ENCODE assay signal across 23 cellular contexts in genomic region chr1:224804220-224804619, GRCh38.
DNase-seq lines count a peak whose midpoint lies in the region; ATAC-seq, FAIRE-seq and TF ChIP-seq lines count a peak whose summit lies in the region.
"Had no signal": no experiment of that assay in that cellular context is flagged by ENCODE, and none has a peak within 500 bp of the region (broad histone marks: within the 10 kb centered on the region; RNA-seq: fewer than 3 reads in every experiment).

No MANE protein-coding gene starts in this region.

- no peak overlapping the region for H3K27ac ChIP-seq in brain microvascular endothelial cell

- peak; percentile 58 for ATAC-seq in HG02852 (IDR thresholded peaks at IDR 0.05; ENCODE audit: unreplicated experiment)
- ATAC-seq in activated naive CD8-positive, alpha-beta T cell treated with anti-CD3 and anti-CD28 coated beads, Interleukin-2, amount 50 U/mL, for 24 hours, result peak; percentile 58
- ATAC-seq in HG03469 (IDR thresholded peaks at IDR 0.05; ENCODE audit: unreplicated experiment), result no peak
- ATAC-seq: GM12878, Panc1 had no signal

- no peak for TF ChIP-seq POLR2A in GM12892 (IDR thresholded peaks at IDR 0.05; ENCODE audit: low read depth, low read length)

- no peaks in the 10 kb centered on the region for H3K9me3 Mint-ChIP-seq in activated naive CD8-positive, alpha-beta T cell treated with anti-CD3 and anti-CD28 coated beads, Interleukin-2, amount 50 U/mL, for 24 hours
- H3K9me3 Mint-ChIP-seq: CD4-positive, alpha-beta T cell had no signal

- FAIRE-seq in GM12892 (lab: Jason Lieb, UNC), result peak; percentile 64
- FAIRE-seq: GM12878 had no signal

- in situ Hi-C loops in G401 (cut with HindIII; ENCODE audit: low sequenced_read_pairs), result no loop called here
- in situ Hi-C loops in brain microvascular endothelial cell (cut with HindIII; ENCODE audit: low pct_ligation_motif_present, low sequenced_read_pairs), result no loop called here

- no peak overlapping the region for H3K4me3 Mint-ChIP-seq in activated naive CD8-positive, alpha-beta T cell treated with anti-CD3 and anti-CD28 coated beads, Interleukin-2, amount 50 U/mL, for 24 hours
- H3K4me3 Mint-ChIP-seq: B cell; CD4-positive, alpha-beta T cell had no signal

- peak overlapping the region; percentile 31 for H3K27ac Mint-ChIP-seq in activated naive CD8-positive, alpha-beta T cell treated with anti-CD3 and anti-CD28 coated beads, Interleukin-2, amount 50 U/mL, for 24 hours
- H3K27ac Mint-ChIP-seq: B cell; CD4-positive, alpha-beta T cell had no signal

- no peaks in the 10 kb centered on the region for H3K36me3 Mint-ChIP-seq in activated naive CD8-positive, alpha-beta T cell treated with anti-CD3 and anti-CD28 coated beads, Interleukin-2, amount 50 U/mL, for 24 hours (ENCODE audit: low read depth)

- H3K27me3 Mint-ChIP-seq in activated naive CD8-positive, alpha-beta T cell treated with anti-CD3 and anti-CD28 coated beads, Interleukin-2, amount 50 U/mL, for 24 hours, result peaks cover 13% of the 10 kb centered on the region
- H3K27me3 Mint-ChIP-seq: CD4-positive, alpha-beta T cell had no signal

- no peaks in the 10 kb centered on the region for H3K36me3 ChIP-seq in brain microvascular endothelial cell (replicated peaks)
- H3K36me3 ChIP-seq: MG63 had no signal

- no peak for TF ChIP-seq CTCF in brain microvascular endothelial cell (IDR thresholded peaks at IDR 0.05; ENCODE audit: low read depth, low read length, missing control alignments)

- no peak overlapping the region for H3K4me3 ChIP-seq in brain microvascular endothelial cell (ENCODE audit: low read depth, low read length)
- H3K4me3 ChIP-seq: GM12878, MG63 had no signal

- peak; percentile 41 for DNase-seq in G401 (ENCODE audit: low spot score)
- DNase-seq in GM12892 (ENCODE audit: insufficient read length), result no peak
- DNase-seq in activated naive CD8-positive, alpha-beta T cell treated with anti-CD3 and anti-CD28 coated beads, Interleukin-2, amount 50 U/mL, for 24 hours, result no peak
- DNase-seq in EL, result no peak
- no peak for DNase-seq in brain microvascular endothelial cell
- no peak for DNase-seq in 8988T
- DNase-seq: ACHN; Calu3; CD4-positive, alpha-beta T cell; DMS53; HCEC 1CT; IMR-90; Karpas-422; MG63; NCI-H1092 treated with DMSO at 0.1 percent for 48 hours; NCI-H1694; NCI-H226; NCI-H524 treated with DMSO at 0.1 percent for 48 hours had no signal

- H3K27me3 ChIP-seq in brain microvascular endothelial cell (replicated peaks), result no peaks in the 10 kb centered on the region
- H3K27me3 ChIP-seq: MG63 had no signal

- H3K4me1 Mint-ChIP-seq in activated naive CD8-positive, alpha-beta T cell treated with anti-CD3 and anti-CD28 coated beads, Interleukin-2, amount 50 U/mL, for 24 hours, result peaks cover 11% of the 10 kb centered on the region
- H3K4me1 Mint-ChIP-seq: B cell had no signal
